In genomic region chrX:12496343-12496742, GRCh38 we compare ENCODE assay signal across 30 cellular contexts.
"Had no signal": no experiment of that assay in that cellular context is flagged by ENCODE, and none has a peak within 500 bp of the region (broad histone marks: within the 10 kb centered on the region; RNA-seq: fewer than 3 reads in every experiment).

No MANE protein-coding gene starts in this region.

- H3K27ac ChIP-seq: body of pancreas, cardiac muscle cell, coronary artery, dorsolateral prefrontal cortex, gastroesophageal sphincter, left lung, sigmoid colon, thyroid gland, upper lobe of left lung, vagina had no signal

- H3K36me3 ChIP-seq: cardiac muscle cell, gastroesophageal sphincter, left lung, sigmoid colon, thyroid gland, upper lobe of left lung, vagina had no signal

- H3K4me3 ChIP-seq: body of pancreas, cardiac muscle cell, coronary artery, dorsolateral prefrontal cortex, gastroesophageal sphincter, left lung, mucosa of descending colon, sigmoid colon, thyroid gland, upper lobe of left lung, vagina had no signal

- FAIRE-seq: small intestine had no signal

- DNase-seq: activated B cell treated with CpG ODN at 0.5 μM for 24 hours; activated CD4-positive, alpha-beta T cell treated with anti-CD3 and anti-CD28 coated beads, Interleukin-2, amount 50 U/mL, for 1 hour; activated CD8-positive, alpha-beta T cell treated with anti-CD3 and anti-CD28 coated beads for 36 hours; activated gamma-delta T cell treated with Interleukin-2 at 50 U/mL for 16 hours; activated T-cell treated with anti-CD3 and anti-CD28 coated beads, Interleukin-2, amount 50 U/mL, for 4 hours; anterior cingulate cortex; body of pancreas; dorsolateral prefrontal cortex; effector memory CD4-positive, alpha-beta T cell; erythroblast; kidney glomerular epithelial cell; left lung; mucosa of descending colon; posterior cingulate gyrus; sigmoid colon; small intestine; stimulated activated CD4-positive, alpha-beta T cell treated with anti-CD3 and anti-CD28 coated beads, Interleukin-4, amount 100 ng/mL, for 4 hours; stimulated activated CD8-positive, alpha-beta memory T cell treated with anti-CD3 and anti-CD28 coated beads, Interleukin-4, amount 100 ng/mL, for 48 hours; stimulated activated naive CD8-positive, alpha-beta T cell treated with anti-CD3 and anti-CD28 coated beads, Interleukin-15, amount 100 ng/mL, for 72 hours; substantia nigra; thyroid gland; upper lobe of left lung had no signal

- ATAC-seq: activated CD8-positive, alpha-beta T cell treated with anti-CD3 and anti-CD28 coated beads for 36 hours; activated naive CD4-positive, alpha-beta T cell treated with anti-CD3 and anti-CD28 coated beads, Interleukin-2, amount 50 U/mL, for 72 hours; activated T-cell treated with anti-CD3 and anti-CD28 coated beads, Interleukin-2, amount 50 U/mL, for 4 hours; activated T-helper 17 cell treated with anti-CD3 and anti-CD28 coated beads, Interleukin-2, amount 50 U/mL, for 72 hours; body of pancreas; gastroesophageal sphincter; left lung; mucosa of descending colon; natural killer cell treated with Interleukin-12 subunit alpha and Interleukin-12 subunit beta and Interleukin-15 and Interleukin-18, amount 100 ng/mL, for 72 hours; stimulated activated memory B cell treated with anti-CD40 and anti-IgM and Interleukin-4, amounts not matched to agents 10 μg/mL and 1 μg/mL and 100 μg/mL, for 72 hours; stimulated activated naive CD8-positive, alpha-beta T cell treated with anti-CD3 and anti-CD28 coated beads, Interleukin-15, amount 100 ng/mL, for 72 hours had no signal

- H3K9me3 ChIP-seq: body of pancreas, gastroesophageal sphincter, left lung, mucosa of descending colon, sigmoid colon, thyroid gland, upper lobe of left lung, vagina had no signal

- H3K4me1 ChIP-seq: body of pancreas, gastroesophageal sphincter, left lung, sigmoid colon, thyroid gland, upper lobe of left lung, vagina had no signal

- H3K27me3 ChIP-seq: body of pancreas, cardiac muscle cell, gastroesophageal sphincter, left lung, sigmoid colon, thyroid gland, upper lobe of left lung, vagina had no signal
